Comparison of ENCODE assay signal across 23 cellular contexts in the genomic region with DNA sequence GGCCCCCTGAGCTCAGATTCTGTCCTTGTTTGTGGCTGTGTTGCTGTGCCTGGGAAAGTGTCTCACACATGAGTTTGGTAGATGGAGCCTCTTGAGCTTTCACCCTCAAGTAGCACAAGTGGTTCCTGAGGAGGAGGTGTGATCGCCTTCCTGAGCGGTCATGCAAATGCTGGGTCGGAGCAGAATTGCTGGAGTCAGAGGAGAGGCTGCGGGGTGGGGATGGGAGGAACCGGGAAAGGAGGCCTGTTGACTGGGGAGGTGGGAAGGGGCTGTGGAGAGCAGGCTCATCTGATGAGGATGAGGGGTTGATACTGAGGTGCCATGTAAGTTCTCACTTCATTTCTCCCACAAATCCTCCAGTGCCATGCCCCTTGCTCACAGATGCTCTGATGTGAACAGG. TPM values are rescaled to one million over a fixed set of nuclear protein-coding genes. Genes with fewer than 3 reads are reported as not detected.
DNase-seq lines count a peak whose midpoint lies in the region; ATAC-seq and TF ChIP-seq lines count a peak whose summit lies in the region.
"Had no signal": no experiment of that assay in that cellular context is flagged by ENCODE, and none has a peak within 500 bp of the region (broad histone marks: within the 10 kb centered on the region; RNA-seq: fewer than 3 reads in every experiment).

No MANE protein-coding gene starts in this region.

- H3K4me3 Mint-ChIP-seq in activated CD8-positive, alpha-beta T cell treated with anti-CD3 and anti-CD28 coated beads, Interleukin-2, amount 10 ng/mL, durations not matched to agents 7 days and 5 days: no peak overlapping the region
- H3K4me3 Mint-ChIP-seq in activated CD8-positive, alpha-beta T cell treated with anti-CD3 and anti-CD28 coated beads for 36 hours: no peak overlapping the region
- no peak overlapping the region for H3K4me3 Mint-ChIP-seq in CD4-positive, alpha-beta memory T cell
- no peak overlapping the region for H3K4me3 Mint-ChIP-seq in activated naive CD8-positive, alpha-beta T cell treated with anti-CD3 and anti-CD28 coated beads, Interleukin-2, amount 50 U/mL, for 24 hours
- H3K4me3 Mint-ChIP-seq in natural killer cell treated with Interleukin-12 subunit alpha and Interleukin-12 subunit beta and Interleukin-15 and Interleukin-18, amount 100 ng/mL, for 72 hours: no peak overlapping the region

- H3K27me3 ChIP-seq in CD4-positive, alpha-beta memory T cell (ENCODE audit: insufficient read depth, low read length): no peaks in the 10 kb centered on the region
- H3K27me3 ChIP-seq in tibial artery: no peaks in the 10 kb centered on the region
- H3K27me3 ChIP-seq: SJCRH30, tibial nerve had no signal

- peak overlapping the region; percentile 44 for H3K27ac Mint-ChIP-seq in activated CD8-positive, alpha-beta T cell treated with anti-CD3 and anti-CD28 coated beads, Interleukin-2, amount 10 ng/mL, durations not matched to agents 7 days and 5 days
- H3K27ac Mint-ChIP-seq in activated CD8-positive, alpha-beta T cell treated with anti-CD3 and anti-CD28 coated beads for 36 hours: no peak overlapping the region
- peak overlapping the region in 4 of 7 donors; percentile 21 to 64 (median 50) for H3K27ac Mint-ChIP-seq in CD4-positive, alpha-beta memory T cell
- H3K27ac Mint-ChIP-seq in activated naive CD8-positive, alpha-beta T cell treated with anti-CD3 and anti-CD28 coated beads, Interleukin-2, amount 50 U/mL, for 24 hours: peak overlapping the region; percentile 12
- peak overlapping the region; percentile 60 to 61 for H3K27ac Mint-ChIP-seq in natural killer cell treated with Interleukin-12 subunit alpha and Interleukin-12 subunit beta and Interleukin-15 and Interleukin-18, amount 100 ng/mL, for 72 hours

- H3K4me1 ChIP-seq in CD4-positive, alpha-beta memory T cell (ENCODE audit: insufficient read depth, low read length): no peaks in the 10 kb centered on the region
- H3K4me1 ChIP-seq in tibial artery: no peaks in the 10 kb centered on the region
- H3K4me1 ChIP-seq: SJCRH30 had no signal

- no peak for DNase-seq in activated CD8-positive, alpha-beta T cell treated with anti-CD3 and anti-CD28 coated beads, Interleukin-2, amount 10 ng/mL, durations not matched to agents 7 days and 5 days
- no peak for DNase-seq in activated CD8-positive, alpha-beta T cell treated with anti-CD3 and anti-CD28 coated beads for 36 hours
- DNase-seq in CD4-positive, alpha-beta memory T cell: no peak
- no peak for DNase-seq in activated naive CD8-positive, alpha-beta T cell treated with anti-CD3 and anti-CD28 coated beads, Interleukin-2, amount 50 U/mL, for 24 hours
- DNase-seq in natural killer cell treated with Interleukin-12 subunit alpha and Interleukin-12 subunit beta and Interleukin-15 and Interleukin-18, amount 100 ng/mL, for 72 hours (ENCODE audit: low spot score): peak; percentile 25
- DNase-seq in tibial artery: no peak
- DNase-seq: activated CD4-positive, CD25-positive, alpha-beta regulatory T cell treated with anti-CD3 and anti-CD28 coated beads, Interleukin-2, amount 50 U/mL, for 72 hours; AML-193; caudate nucleus; DND-41; HCEC 1CT; hippocampal formation; MM.1S; NCI-H1417; NCI-H2081; NCI-H2227 treated with DMSO at 0.1 percent for 48 hours; NCI-H526 treated with DMSO at 0.1 percent for 48 hours; occipital lobe; SJCRH30 had no signal

- H3K36me3 Mint-ChIP-seq in activated CD8-positive, alpha-beta T cell treated with anti-CD3 and anti-CD28 coated beads, Interleukin-2, amount 10 ng/mL, durations not matched to agents 7 days and 5 days (ENCODE audit: low read depth): peaks cover 62% of the 10 kb centered on the region
- peaks cover 51% of the 10 kb centered on the region for H3K36me3 Mint-ChIP-seq in activated CD8-positive, alpha-beta T cell treated with anti-CD3 and anti-CD28 coated beads for 36 hours (ENCODE audit: low read depth)
- H3K36me3 Mint-ChIP-seq in CD4-positive, alpha-beta memory T cell: peaks cover 52 to 71% of the 10 kb centered on the region in 2 donors
- H3K36me3 Mint-ChIP-seq in activated naive CD8-positive, alpha-beta T cell treated with anti-CD3 and anti-CD28 coated beads, Interleukin-2, amount 50 U/mL, for 24 hours (ENCODE audit: low read depth): peaks cover 49% of the 10 kb centered on the region
- peaks cover 8% of the 10 kb centered on the region for H3K36me3 Mint-ChIP-seq in natural killer cell treated with Interleukin-12 subunit alpha and Interleukin-12 subunit beta and Interleukin-15 and Interleukin-18, amount 100 ng/mL, for 72 hours

- CTCF ChIA-PET in activated CD8-positive, alpha-beta T cell treated with anti-CD3 and anti-CD28 coated beads, Interleukin-2, amount 10 ng/mL, durations not matched to agents 7 days and 5 days (lab: Charles Lee): interaction anchor here (0.9 kb wide), 1 partner anchor 48 kb away, joined by 3 read pairs; a partner anchor contains a TSS
- CTCF ChIA-PET in activated CD8-positive, alpha-beta T cell treated with anti-CD3 and anti-CD28 coated beads for 36 hours (lab: Charles Lee): no interaction called here
- CTCF ChIA-PET in CD4-positive, alpha-beta memory T cell (lab: Charles Lee; ENCODE audit: partially characterized antibody): no interaction called here

- no peak for TF ChIP-seq CTCF in activated CD8-positive, alpha-beta T cell treated with anti-CD3 and anti-CD28 coated beads for 36 hours (IDR thresholded peaks at IDR 0.05)
- no peak for TF ChIP-seq CTCF in tibial artery (IDR thresholded peaks at IDR 0.05)

- no peaks in the 10 kb centered on the region for H3K27me3 Mint-ChIP-seq in activated CD8-positive, alpha-beta T cell treated with anti-CD3 and anti-CD28 coated beads, Interleukin-2, amount 10 ng/mL, durations not matched to agents 7 days and 5 days (ENCODE audit: low read depth)
- no peaks in the 10 kb centered on the region for H3K27me3 Mint-ChIP-seq in activated CD8-positive, alpha-beta T cell treated with anti-CD3 and anti-CD28 coated beads for 36 hours
- no peaks in the 10 kb centered on the region for H3K27me3 Mint-ChIP-seq in CD4-positive, alpha-beta memory T cell
- no peaks in the 10 kb centered on the region for H3K27me3 Mint-ChIP-seq in activated naive CD8-positive, alpha-beta T cell treated with anti-CD3 and anti-CD28 coated beads, Interleukin-2, amount 50 U/mL, for 24 hours
- no peaks in the 10 kb centered on the region for H3K27me3 Mint-ChIP-seq in natural killer cell treated with Interleukin-12 subunit alpha and Interleukin-12 subunit beta and Interleukin-15 and Interleukin-18, amount 100 ng/mL, for 72 hours

- no peaks in the 10 kb centered on the region for H3K9me3 ChIP-seq in CD4-positive, alpha-beta memory T cell (ENCODE audit: control insufficient read depth in 1 of 2, low read length in 2 of 2)
- H3K9me3 ChIP-seq in tibial artery: peaks cover 0 to 10% (median 7%) of the 10 kb centered on the region in 3 donors
- H3K9me3 ChIP-seq: SJCRH30 had no signal

- H3K27ac ChIP-seq in CD4-positive, alpha-beta memory T cell (ENCODE audit: low read depth, low read length): no peak overlapping the region
- H3K27ac ChIP-seq in tibial artery: no peak overlapping the region
- H3K27ac ChIP-seq: A549, SJCRH30, tibial nerve had no signal

- H3K9me3 Mint-ChIP-seq in activated CD8-positive, alpha-beta T cell treated with anti-CD3 and anti-CD28 coated beads, Interleukin-2, amount 10 ng/mL, durations not matched to agents 7 days and 5 days (ENCODE audit: insufficient read depth): no peaks in the 10 kb centered on the region
- no peaks in the 10 kb centered on the region for H3K9me3 Mint-ChIP-seq in activated CD8-positive, alpha-beta T cell treated with anti-CD3 and anti-CD28 coated beads for 36 hours
- H3K9me3 Mint-ChIP-seq in CD4-positive, alpha-beta memory T cell: peaks cover 0 to 9% (median 0%) of the 10 kb centered on the region in 8 donors
- H3K9me3 Mint-ChIP-seq in activated naive CD8-positive, alpha-beta T cell treated with anti-CD3 and anti-CD28 coated beads, Interleukin-2, amount 50 U/mL, for 24 hours: no peaks in the 10 kb centered on the region
- no peaks in the 10 kb centered on the region for H3K9me3 Mint-ChIP-seq in natural killer cell treated with Interleukin-12 subunit alpha and Interleukin-12 subunit beta and Interleukin-15 and Interleukin-18, amount 100 ng/mL, for 72 hours

- POLR2A ChIA-PET in activated CD8-positive, alpha-beta T cell treated with anti-CD3 and anti-CD28 coated beads, Interleukin-2, amount 10 ng/mL, durations not matched to agents 7 days and 5 days (lab: Charles Lee): no interaction called here
- POLR2A ChIA-PET in activated CD8-positive, alpha-beta T cell treated with anti-CD3 and anti-CD28 coated beads for 36 hours (lab: Charles Lee): no interaction called here
- POLR2A ChIA-PET in CD4-positive, alpha-beta memory T cell (lab: Charles Lee; ENCODE audit: partially characterized antibody): interaction anchor here (0.6 kb wide), 1 partner anchor 25 kb away, joined by 3 read pairs; no protein-coding TSS in a partner anchor

- intact Hi-C loops in activated CD8-positive, alpha-beta T cell treated with anti-CD3 and anti-CD28 coated beads for 36 hours (cut with micrococcal nuclease): no loop called here
- intact Hi-C loops in CD4-positive, alpha-beta memory T cell (cut with micrococcal nuclease): no loop called here
- intact Hi-C loops in tibial artery (cut with DNase I; ENCODE audit: low total_unique reads): no loop called here

- peaks cover 58% of the 10 kb centered on the region for H3K36me3 ChIP-seq in CD4-positive, alpha-beta memory T cell (ENCODE audit: insufficient read depth, low read length)
- H3K36me3 ChIP-seq in tibial artery: no peaks in the 10 kb centered on the region
- H3K36me3 ChIP-seq: SJCRH30 had no signal

- H3K4me1 Mint-ChIP-seq in activated CD8-positive, alpha-beta T cell treated with anti-CD3 and anti-CD28 coated beads, Interleukin-2, amount 10 ng/mL, durations not matched to agents 7 days and 5 days (ENCODE audit: low read depth): peaks cover 8% of the 10 kb centered on the region
- H3K4me1 Mint-ChIP-seq in activated CD8-positive, alpha-beta T cell treated with anti-CD3 and anti-CD28 coated beads for 36 hours (ENCODE audit: low read depth): no peaks in the 10 kb centered on the region
- peaks cover 3 to 10% (median 6%) of the 10 kb centered on the region in 4 donors for H3K4me1 Mint-ChIP-seq in CD4-positive, alpha-beta memory T cell
- H3K4me1 Mint-ChIP-seq in activated naive CD8-positive, alpha-beta T cell treated with anti-CD3 and anti-CD28 coated beads, Interleukin-2, amount 50 U/mL, for 24 hours: peaks cover 9% of the 10 kb centered on the region
- H3K4me1 Mint-ChIP-seq in natural killer cell treated with Interleukin-12 subunit alpha and Interleukin-12 subunit beta and Interleukin-15 and Interleukin-18, amount 100 ng/mL, for 72 hours (ENCODE audit: low read depth in 2 of 2): peaks cover 11 to 23% of the 10 kb centered on the region in 2 donors

- H3K4me3 ChIP-seq in CD4-positive, alpha-beta memory T cell (ENCODE audit: low read length in 2 of 2): no peak overlapping the region
- no peak overlapping the region for H3K4me3 ChIP-seq in tibial artery
- H3K4me3 ChIP-seq: A549, SJCRH30, tibial nerve had no signal

- ATAC-seq in activated CD8-positive, alpha-beta T cell treated with anti-CD3 and anti-CD28 coated beads, Interleukin-2, amount 10 ng/mL, durations not matched to agents 7 days and 5 days: no peak
- ATAC-seq in activated CD8-positive, alpha-beta T cell treated with anti-CD3 and anti-CD28 coated beads for 36 hours: no peak
- ATAC-seq in activated naive CD8-positive, alpha-beta T cell treated with anti-CD3 and anti-CD28 coated beads, Interleukin-2, amount 50 U/mL, for 24 hours: no peak
- no peak for ATAC-seq in natural killer cell treated with Interleukin-12 subunit alpha and Interleukin-12 subunit beta and Interleukin-15 and Interleukin-18, amount 100 ng/mL, for 72 hours
- ATAC-seq in HG02798 (IDR thresholded peaks at IDR 0.05; ENCODE audit: poor library complexity, unreplicated experiment) (no peak), GM21390 (IDR thresholded peaks at IDR 0.05; ENCODE audit: unreplicated experiment) (no peak)
- ATAC-seq: A549 had no signal

RNA-seq across cellular contexts. Expression of a gene that starts 48.4 kb away (rescaled TPM):
- 10 to 100 TPM; 47.2 to 50.5 TPM for total RNA-seq in activated CD8-positive, alpha-beta T cell treated with anti-CD3 and anti-CD28 coated beads, Interleukin-2, amount 10 ng/mL, durations not matched to agents 7 days and 5 days
- total RNA-seq in activated CD8-positive, alpha-beta T cell treated with anti-CD3 and anti-CD28 coated beads for 36 hours: 10 to 100 TPM; 22.1 to 24.4 TPM
- total RNA-seq in CD4-positive, alpha-beta memory T cell: 10 to 100 TPM; 81.1 to 89.4 TPM
- polyA plus RNA-seq in CD4-positive, alpha-beta memory T cell: 10 to 100 TPM; 12.3 to 20.0 TPM
- 10 to 100 TPM; 39.5 to 78.6 TPM for total RNA-seq in natural killer cell treated with Interleukin-12 subunit alpha and Interleukin-12 subunit beta and Interleukin-15 and Interleukin-18, amount 100 ng/mL, for 72 hours
